32 cellular contexts compared by ENCODE assay signal in the genomic region with DNA sequence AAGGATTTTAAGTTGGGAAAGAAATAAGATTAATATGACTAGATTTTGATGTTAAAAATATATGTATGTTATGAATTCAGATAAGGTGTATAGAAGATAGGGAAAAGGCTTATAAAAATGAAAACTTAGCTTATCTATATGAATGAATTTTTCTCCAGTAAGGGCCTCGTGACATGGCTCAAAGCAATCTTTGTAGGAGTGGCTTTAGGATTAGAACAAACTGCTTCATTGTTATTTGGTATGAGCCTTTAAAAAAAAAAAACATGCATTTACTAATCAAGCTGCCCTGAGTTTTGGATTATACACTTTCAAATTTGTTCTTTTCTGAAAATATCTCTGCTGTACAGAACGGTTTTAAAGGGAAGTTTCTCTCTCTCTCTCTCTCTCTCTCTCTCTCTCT.
"Had no signal": no experiment of that assay in that cellular context is flagged by ENCODE, and none has a peak within 500 bp of the region (broad histone marks: within the 10 kb centered on the region; RNA-seq: fewer than 3 reads in every experiment).

No MANE protein-coding gene starts in this region.

- H3K4me3 ChIP-seq: adrenal gland, body of pancreas, breast epithelium had no signal

- H3K27me3 ChIP-seq: adrenal gland, body of pancreas, brain microvascular endothelial cell, breast epithelium had no signal

- DNase-seq: activated B cell treated with CpG ODN at 0.5 μM for 24 hours; activated CD4-positive, alpha-beta memory T cell treated with anti-CD3 and anti-CD28 coated beads for 36 hours; activated CD4-positive, alpha-beta T cell treated with anti-CD3 and anti-CD28 coated beads for 4 hours; activated CD4-positive, alpha-beta T cell treated with anti-CD3 and anti-CD28 coated beads, Interleukin-2, amount 10 ng/mL, durations not matched to agents 24 days and 14 days; activated CD4-positive, alpha-beta T cell treated with anti-CD3 and anti-CD28 coated beads, Interleukin-2, amount 50 U/mL, for 1 hour; activated CD4-positive, alpha-beta T cell treated with anti-CD3 and anti-CD28 coated beads, Interleukin-2, amount 50 U/mL, for 4 hours; activated CD4-positive, CD25-positive, alpha-beta regulatory T cell treated with anti-CD3 and anti-CD28 coated beads, Interleukin-2, amount 50 U/mL, for 72 hours; activated CD8-positive, alpha-beta memory T cell treated with anti-CD3 and anti-CD28 coated beads, Interleukin-2, amount 50 U/mL, for 4 hours; activated CD8-positive, alpha-beta T cell treated with anti-CD3 and anti-CD28 coated beads for 36 hours; activated effector memory CD4-positive, alpha-beta T cell treated with anti-CD3 and anti-CD28 coated beads, Interleukin-2, amount 50 U/mL, for 16 hours; activated gamma-delta T cell treated with Interleukin-2 at 50 U/mL for 16 hours; activated naive CD4-positive, alpha-beta T cell; activated naive CD4-positive, alpha-beta T cell treated with anti-CD3 and anti-CD28 coated beads for 36 hours; activated naive CD4-positive, alpha-beta T cell treated with anti-CD3 and anti-CD28 coated beads, Interleukin-2, amount 50 U/mL, for 16 hours; activated naive CD8-positive, alpha-beta T cell treated with anti-CD3 and anti-CD28 coated beads for 36 hours; activated T-cell treated with anti-CD3 and anti-CD28 coated beads for 4 hours; activated T-cell treated with anti-CD3 and anti-CD28 coated beads, Interleukin-2, amount 50 U/mL, for 1 hour; activated T-cell treated with anti-CD3 and anti-CD28 coated beads, Interleukin-2, amount 50 U/mL, for 4 hours; activated T-cell treated with anti-CD3 and anti-CD28 coated beads, Interleukin-2, amount 50 U/mL, for 72 hours; adrenal gland; amniotic stem cell; aorta; body of pancreas; brain microvascular endothelial cell; central memory CD4-positive, alpha-beta T cell; T-helper 1 cell; T-helper 2 cell; T-helper 9 cell had no signal

- H3K4me1 ChIP-seq: adrenal gland, body of pancreas, breast epithelium had no signal

- ATAC-seq: activated CD8-positive, alpha-beta T cell treated with anti-CD3 and anti-CD28 coated beads for 36 hours; activated naive CD4-positive, alpha-beta T cell treated with anti-CD3 and anti-CD28 coated beads, Interleukin-2, amount 50 U/mL, for 72 hours; activated T-cell treated with anti-CD3 and anti-CD28 coated beads, Interleukin-2, amount 50 U/mL, for 4 hours; activated T-cell treated with anti-CD3 and anti-CD28 coated beads, Interleukin-2, amount 50 U/mL, for 72 hours; activated T-helper 17 cell treated with anti-CD3 and anti-CD28 coated beads, Interleukin-2, amount 50 U/mL, for 72 hours; body of pancreas had no signal

- H3K9me3 ChIP-seq: adrenal gland, body of pancreas, breast epithelium had no signal

- H3K36me3 ChIP-seq: adrenal gland, brain microvascular endothelial cell, breast epithelium had no signal

- H3K27ac ChIP-seq: adrenal gland, body of pancreas, brain microvascular endothelial cell, breast epithelium, VCaP had no signal
